In genomic region chr6:48429021-48429420, GRCh38 we compare ENCODE assay signal across 18 cellular contexts.
DNase-seq lines count a peak whose midpoint lies in the region; ATAC-seq and TF ChIP-seq lines count a peak whose summit lies in the region.
"Had no signal": no experiment of that assay in that cellular context is flagged by ENCODE, and none has a peak within 500 bp of the region (broad histone marks: within the 10 kb centered on the region; RNA-seq: fewer than 3 reads in every experiment).

No MANE protein-coding gene starts in this region.

- H3K36me3 ChIP-seq in RWPE2 (ENCODE audit: low read depth) (no peaks in the 10 kb centered on the region), stomach (no peaks in the 10 kb centered on the region)
- H3K36me3 ChIP-seq: brain microvascular endothelial cell, left lung had no signal

- DNase-seq in DMS153 (lab: John Stamatoyannopoulos, UW) (peak; percentile 99), NCI-H1105 (lab: John Stamatoyannopoulos, UW) (peak; percentile 80), RWPE2 (ENCODE audit: low spot score) (no peak), fibroblast of the aortic adventitia (ENCODE audit: low read depth) (peak; percentile 19), NCI-H187 treated with DMSO at 0.1 percent for 48 hours (lab: John Stamatoyannopoulos, UW) (no peak), stomach (no peak)
- DNase-seq: activated CD4-positive, alpha-beta T cell treated with anti-CD3 and anti-CD28 coated beads, Interleukin-2, amount 50 U/mL, for 1 hour; activated T-cell treated with anti-CD3 and anti-CD28 coated beads for 4 hours; brain microvascular endothelial cell; H9; left lung; NCI-H1092; occipital lobe; OCI-M1; stimulated activated CD4-positive, alpha-beta T cell treated with anti-CD3 and anti-CD28 coated beads, Interleukin-2, amount 100 ng/mL, for 48 hours; stimulated activated CD8-positive, alpha-beta memory T cell treated with anti-CD3 and anti-CD28 coated beads, Interleukin-4, amount 100 ng/mL, for 48 hours had no signal

- no peak overlapping the region for H3K4me3 ChIP-seq in RWPE2 (ENCODE audit: severe bottlenecking)
- H3K4me3 ChIP-seq in fibroblast of the aortic adventitia (ENCODE audit: low read depth, low read length) = no peak overlapping the region
- H3K4me3 ChIP-seq in stomach = no peak overlapping the region
- H3K4me3 ChIP-seq: left lung had no signal

- H3K27ac ChIP-seq in RWPE2 (ENCODE audit: poor library complexity, severe bottlenecking) = peak overlapping the region; percentile 88
- H3K27ac ChIP-seq in stomach = no peak overlapping the region
- H3K27ac ChIP-seq: left lung had no signal

- TF ChIP-seq EP300 in stomach (IDR thresholded peaks at IDR 0.05) = no peak

- H3K9me3 ChIP-seq in RWPE2 (ENCODE audit: severe bottlenecking) = no peaks in the 10 kb centered on the region
- H3K9me3 ChIP-seq in stomach = no peaks in the 10 kb centered on the region
- H3K9me3 ChIP-seq: left lung had no signal

- TF ChIP-seq POLR2A in stomach (IDR thresholded peaks at IDR 0.05) = no peak

- TF ChIP-seq CTCF in RWPE2 (IDR thresholded peaks at IDR 0.05; ENCODE audit: poor library complexity, severe bottlenecking) = no peak
- TF ChIP-seq CTCF in fibroblast of the aortic adventitia (IDR thresholded peaks at IDR 0.05; ENCODE audit: insufficient read depth, low read length) = no peak
- TF ChIP-seq CTCF in stomach (IDR thresholded peaks at IDR 0.05) = no peak

- intact Hi-C loops in stomach (cut with DNase I; ENCODE audit: low total_unique reads) = no loop called here

- H3K4me1 ChIP-seq in RWPE2 (ENCODE audit: insufficient read depth, poor library complexity, severe bottlenecking) (peaks cover 44% of the 10 kb centered on the region), stomach (no peaks in the 10 kb centered on the region)
- H3K4me1 ChIP-seq: left lung had no signal

- ATAC-seq in RWPE2 (ENCODE audit: low read depth) (no peak), HG02610 (IDR thresholded peaks at IDR 0.05; ENCODE audit: unreplicated experiment) (no peak), GM18873 (IDR thresholded peaks at IDR 0.05; ENCODE audit: low FRiP score, unreplicated experiment) (no peak)
- ATAC-seq: left lung had no signal

- H3K27me3 ChIP-seq in RWPE2 (ENCODE audit: insufficient read depth, poor library complexity, severe bottlenecking) = no peaks in the 10 kb centered on the region
- no peaks in the 10 kb centered on the region for H3K27me3 ChIP-seq in stomach
- H3K27me3 ChIP-seq: brain microvascular endothelial cell, left lung had no signal

Comparison
In these comparisons a context has a peak if more than half of its experiments do, and no peak if none do; other contexts are left out.
1. DNase-seq: peak in DMS153 (single experiment), NCI-H1105 (single experiment) and fibroblast of the aortic adventitia (single experiment); none in RWPE2 (single experiment), NCI-H187 treated with DMSO at 0.1 percent for 48 hours (single experiment) and stomach (single experiment).